Comparison of ENCODE assay signal across 22 cellular contexts in genomic region chr17:390025-390424, GRCh38. TPM values are rescaled to one million over a fixed set of nuclear protein-coding genes. Genes with fewer than 3 reads are reported as not detected.
A peak's percentile ranks its signal among the peaks of the same experiment; 100 is the strongest.
DNase-seq lines count a peak whose midpoint lies in the region; ATAC-seq, FAIRE-seq and TF ChIP-seq lines count a peak whose summit lies in the region.
"Had no signal": no experiment of that assay in that cellular context is flagged by ENCODE, and none has a peak within 500 bp of the region (broad histone marks: within the 10 kb centered on the region; RNA-seq: fewer than 3 reads in every experiment).

No MANE protein-coding gene starts in this region.

- H3K4me2 ChIP-seq in HepG2 (ENCODE audit: low read depth, low read length) = peak overlapping the region; percentile 69

- no peak for TF ChIP-seq RAD21 in HepG2 (CRISPR knock-in tag; IDR thresholded peaks at IDR 0.05)

- BruUV-seq in HepG2 (replicated peaks; lab: Mats Ljungman, UMichigan) = no TSS peak

- in situ Hi-C loops in HepG2 (cut with HindIII; ENCODE audit: extremely low pct_ligation_motif_present, low pct_unique_long_range_greater_than_20kb) = no loop called here

- H3K36me3 ChIP-seq in HepG2 (replicated peaks in 1 of 2; ENCODE audit: control insufficient read depth in 1 of 2, insufficient read depth in 2 of 2, low read length in 2 of 2) = no peaks in the 10 kb centered on the region
- no peaks in the 10 kb centered on the region for H3K36me3 ChIP-seq in right lobe of liver
- no peaks in the 10 kb centered on the region for H3K36me3 ChIP-seq in left lung
- H3K36me3 ChIP-seq: BLaER1 had no signal

- no peaks in the 10 kb centered on the region for H3K9me3 Mint-ChIP-seq in neural crest cell
- H3K9me3 Mint-ChIP-seq: CD8-positive, alpha-beta T cell had no signal

- H3K79me2 ChIP-seq in HepG2 (ENCODE audit: insufficient read depth, low read length) = no peaks in the 10 kb centered on the region

- H3K4me3 ChIP-seq in HepG2 (replicated peaks in 1 of 3; ENCODE audit: insufficient read depth in 1 of 3, low read depth in 2 of 3, low read length in 3 of 3) (peak overlapping the region; percentile 21 to 53 (median 23); a peak in 5 of 6 replicates), right lobe of liver (no peak overlapping the region), left lung (no peak overlapping the region)
- H3K4me3 ChIP-seq: BLaER1, GM23248 had no signal

- CTCF ChIA-PET in HepG2 (lab: Yijun Ruan, JAX; ENCODE audit: low intra/inter-chr PET ratio, low total read pairs) = no interaction called here

- no peak for ATAC-seq in HepG2
- no peak for ATAC-seq in right lobe of liver
- no peak for ATAC-seq in sciatic nerve
- no peak for ATAC-seq in left lung
- ATAC-seq: CD8-positive, alpha-beta T cell; HCT116 had no signal

- H3K27ac ChIP-seq in HepG2 (ENCODE audit: extremely low read length, insufficient read depth, low read length) (no peak overlapping the region), right lobe of liver (no peak overlapping the region), left lung (no peak overlapping the region)
- H3K27ac ChIP-seq: 22Rv1, BLaER1, C4-2B, GM23248 had no signal

- TF ChIP-seq CTCF in HepG2 (CRISPR knock-in tag; IDR thresholded peaks at IDR 0.05) (no peak), right lobe of liver (IDR thresholded peaks at IDR 0.05) (no peak), neural crest cell (conservative IDR thresholded peaks at IDR 0.05) (no peak), left lung (IDR thresholded peaks at IDR 0.05) (no peak)

- H3K27me3 Mint-ChIP-seq in neural crest cell (ENCODE audit: low read depth) = peaks cover 25% of the 10 kb centered on the region

- H4K20me1 ChIP-seq in HepG2 (ENCODE audit: insufficient read depth, low read length) = no peaks in the 10 kb centered on the region
- H4K20me1 ChIP-seq: BLaER1 had no signal

- H3K9ac ChIP-seq in HepG2 (ENCODE audit: insufficient read depth, low read depth, low read length) = peak overlapping the region; percentile 26; the same call in 1 of the 2 replicates
- H3K9ac ChIP-seq: BLaER1, GM23248 had no signal

- 4% methylated on average over 12 of the region's 12 CpGs for WGBS in HepG2 (ENCODE audit: low lambda C conversion rate)
- WGBS in right lobe of liver (ENCODE audit: insufficient coverage, low coverage, low lambda C conversion rate, missing lambda C conversion rate) = 79% methylated on average over 5 of the region's 12 CpGs

- H3K27me3 ChIP-seq in HepG2 (ENCODE audit: control insufficient read depth in 1 of 2, insufficient read depth in 2 of 2, low read length in 2 of 2) (peaks cover 0 to 1% of the 10 kb centered on the region in 2 experiments; a peak in 1 of 5 replicates), right lobe of liver (no peaks in the 10 kb centered on the region), left lung (peaks cover 0 to 12% of the 10 kb centered on the region in 2 donors)

- H3K4me1 Mint-ChIP-seq in neural crest cell = peaks cover 13% of the 10 kb centered on the region

- TF ChIP-seq POLR2A in HepG2 (IDR thresholded peaks at IDR 0.05; ENCODE audit: insufficient read depth in 1 of 2, low read depth in 2 of 2, low read length in 2 of 2) = no peak
- no peak for TF ChIP-seq POLR2A in right lobe of liver (IDR thresholded peaks at IDR 0.05)

- no peak for TF ChIP-seq EP300 in HepG2 (IDR thresholded peaks at IDR 0.05; ENCODE audit: low read depth in 2 of 2, low read length in 2 of 2)
- TF ChIP-seq EP300 in HepG2 (CRISPR knock-in tag; IDR thresholded peaks at IDR 0.05; ENCODE audit: borderline replicate concordance) = no peak

- peak; percentile 28 for FAIRE-seq in HepG2 (lab: Jason Lieb, UNC)
- FAIRE-seq: A204.1, G401.6, GM12892, GM19239 had no signal

- intact Hi-C loops in HepG2 (cut with micrococcal nuclease; ENCODE audit: unreplicated experiment) = no loop called here
- intact Hi-C loops in right lobe of liver (cut with DNase I) = no loop called here
- intact Hi-C loops in sciatic nerve (cut with DNase I) = no loop called here
- intact Hi-C loops in left lung (cut with DNase I) = no loop called here

- POLR2A ChIA-PET in HepG2 (lab: Yijun Ruan, JAX) = no interaction called here

- H3K9me3 ChIP-seq in HepG2 (ENCODE audit: low read length) (no peaks in the 10 kb centered on the region), right lobe of liver (no peaks in the 10 kb centered on the region), left lung (no peaks in the 10 kb centered on the region)
- H3K9me3 ChIP-seq: BLaER1, Caco-2 had no signal

- H3K36me3 Mint-ChIP-seq in neural crest cell (ENCODE audit: low read depth) = no peaks in the 10 kb centered on the region
- H3K36me3 Mint-ChIP-seq: CD4-positive, CD25-positive, alpha-beta regulatory T cell; CD8-positive, alpha-beta T cell had no signal

- no peak overlapping the region for H3K4me3 Mint-ChIP-seq in neural crest cell
- H3K4me3 Mint-ChIP-seq: B cell; CD8-positive, alpha-beta T cell; H9 had no signal

- H3K27ac Mint-ChIP-seq in neural crest cell (ENCODE audit: unreplicated experiment) = peak overlapping the region; percentile 46
- H3K27ac Mint-ChIP-seq: B cell; CD8-positive, alpha-beta T cell had no signal

- DNase-seq in HepG2 (ENCODE audit: low spot score) (no peak), right lobe of liver (no peak), neural crest cell (ENCODE audit: low read depth, low spot score) (no peak), sciatic nerve (ENCODE audit: low spot score) (peak; percentile 35), left lung (no peak), anterior cingulate cortex (lab: John Stamatoyannopoulos, UW) (no peak)
- DNase-seq: Caco-2; CD4-positive, CD25-positive, alpha-beta regulatory T cell; CD8-positive, alpha-beta T cell; DMS153; DND-41; GM23248; H9 had no signal

- H3K4me1 ChIP-seq in HepG2 (ENCODE audit: insufficient read depth, low read length) (peaks cover 70% of the 10 kb centered on the region), right lobe of liver (peaks cover 0 to 11% (median 5%) of the 10 kb centered on the region in 4 donors), left lung (peaks cover 8 to 29% of the 10 kb centered on the region in 2 donors)

- no peak overlapping the region for H2AFZ ChIP-seq in HepG2 (ENCODE audit: low read length)
- H2AFZ ChIP-seq: GM23248 had no signal

TF ChIP-seq in HepG2, 621 proteins besides CTCF, POLR2A, EP300 and RAD21 (continues in another document):
- no peak for TF ChIP-seq ZNF607 (CRISPR knock-in tag; IDR thresholded peaks at IDR 0.05; ENCODE audit: borderline replicate concordance)

RNA-seq across cellular contexts. Expression of gene RPH3AL, which starts 37.4 kb away (rescaled TPM):
- 6.7 and 7.8 TPM in 2 replicates for total RNA-seq in HepG2 (2016; rRNA removed; fragmentation: Illumina TruSeq; extraction: Trizol)
- total RNA-seq in HepG2 (2016; cell fraction: cytosol; rRNA removed; fragmentation: Illumina TruSeq; extraction: Trizol; ENCODE audit: low read depth) = 10.8 and 13.9 TPM in 2 replicates
- total RNA-seq in HepG2 (2016; cell fraction: insoluble cytoplasmic fraction; rRNA removed; fragmentation: Illumina TruSeq; extraction: Trizol) = 8.0 and 8.6 TPM in 2 replicates
- total RNA-seq in HepG2 (2016; cell fraction: membrane; rRNA removed; fragmentation: Illumina TruSeq; extraction: Trizol) = 12.1 and 13.4 TPM in 2 replicates
- total RNA-seq in HepG2 (2016; cell fraction: nucleus; rRNA removed; fragmentation: Illumina TruSeq; extraction: Trizol) = 6.4 and 8.4 TPM in 2 replicates
- 16.4 and 20.7 TPM in 2 replicates for polyA plus RNA-seq in HepG2 (2011; rRNA removed)
- polyA plus RNA-seq in HepG2 (2011; cell fraction: cytosol; rRNA removed) = 14.3 and 17.0 TPM in 2 replicates
- 21.3 and 26.7 TPM in 2 replicates for polyA plus RNA-seq in HepG2 (2011; cell fraction: nucleus; rRNA removed)
- 11.7 and 14.0 TPM in 2 replicates for polyA plus RNA-seq in HepG2 (2012)
- 4.1 and 4.3 TPM in 2 replicates for polyA plus RNA-seq in HepG2 (2016; cell fraction: cytosol; fragmentation: Illumina TruSeq; extraction: Trizol; ENCODE audit: low read depth)
- 6.7 and 7.3 TPM in 2 replicates for polyA plus RNA-seq in HepG2 (2016; cell fraction: insoluble cytoplasmic fraction; fragmentation: Illumina TruSeq; extraction: Trizol; ENCODE audit: low read depth)
- polyA plus RNA-seq in HepG2 (2016; cell fraction: membrane; fragmentation: Illumina TruSeq; extraction: Trizol; ENCODE audit: low read depth) = 9.3 and 12.3 TPM in 2 replicates
- polyA plus RNA-seq in HepG2 (2016; cell fraction: nucleus; fragmentation: Illumina TruSeq; extraction: Trizol; ENCODE audit: insufficient read depth, low read depth) = 8.0 and 9.6 TPM in 2 replicates
- 4.7 and 30.0 TPM in 2 replicates for polyA minus RNA-seq in HepG2 (2011; rRNA and poly(A)+ RNA removed; ENCODE audit: low replicate concordance)
- 12.5 TPM in 2 replicates for polyA minus RNA-seq in HepG2 (2011; cell fraction: cytosol; rRNA and poly(A)+ RNA removed)
- polyA minus RNA-seq in HepG2 (2011; cell fraction: nucleus; rRNA and poly(A)+ RNA removed) = 29.4 and 31.1 TPM in 2 replicates
- 10 to 100 TPM; 17.6 to 74.0 (median 25.7) TPM for total RNA-seq in right lobe of liver
- total RNA-seq in neural crest cell = 1.9 and 2.1 TPM in 2 replicates
- total RNA-seq in sciatic nerve = 19.0 TPM
- total RNA-seq in left lung = 10 to 100 TPM; 44.7 to 57.1 TPM

RNA-seq across cellular contexts. Expression of gene RFLNB, which starts 55.7 kb away (rescaled TPM):
- total RNA-seq in HepG2 (2016; rRNA removed; fragmentation: Illumina TruSeq; extraction: Trizol) (21.3 and 22.8 TPM in 2 replicates), right lobe of liver (1 to 10 TPM; 1.4 to 7.3 (median 4.1) TPM), neural crest cell (11.5 and 12.5 TPM in 2 replicates), sciatic nerve (14.3 TPM), left lung (10 to 100 TPM; 11.5 to 21.0 TPM)
- 27.1 and 28.5 TPM in 2 replicates for total RNA-seq in HepG2 (2016; cell fraction: cytosol; rRNA removed; fragmentation: Illumina TruSeq; extraction: Trizol; ENCODE audit: low read depth)
- total RNA-seq in HepG2 (2016; cell fraction: insoluble cytoplasmic fraction; rRNA removed; fragmentation: Illumina TruSeq; extraction: Trizol) = 19.3 and 21.8 TPM in 2 replicates
- 58.7 and 64.2 TPM in 2 replicates for total RNA-seq in HepG2 (2016; cell fraction: membrane; rRNA removed; fragmentation: Illumina TruSeq; extraction: Trizol)
- total RNA-seq in HepG2 (2016; cell fraction: nucleus; rRNA removed; fragmentation: Illumina TruSeq; extraction: Trizol) = 8.7 and 10.1 TPM in 2 replicates
- 3.1 and 3.2 TPM in 2 replicates for polyA plus RNA-seq in HepG2 (2011; rRNA removed)
- 3.4 and 4.0 TPM in 2 replicates for polyA plus RNA-seq in HepG2 (2011; cell fraction: cytosol; rRNA removed)
- polyA plus RNA-seq in HepG2 (2011; cell fraction: nucleus; rRNA removed) = 2.1 and 2.5 TPM in 2 replicates
- 7.5 and 10.7 TPM in 2 replicates for polyA plus RNA-seq in HepG2 (2012)
- 44.9 and 45.8 TPM in 2 replicates for polyA plus RNA-seq in HepG2 (2016; cell fraction: cytosol; fragmentation: Illumina TruSeq; extraction: Trizol; ENCODE audit: low read depth)
- polyA plus RNA-seq in HepG2 (2016; cell fraction: insoluble cytoplasmic fraction; fragmentation: Illumina TruSeq; extraction: Trizol; ENCODE audit: low read depth) = 23.3 and 26.8 TPM in 2 replicates
- polyA plus RNA-seq in HepG2 (2016; cell fraction: membrane; fragmentation: Illumina TruSeq; extraction: Trizol; ENCODE audit: low read depth) = 59.7 and 67.0 TPM in 2 replicates
- polyA plus RNA-seq in HepG2 (2016; cell fraction: nucleus; fragmentation: Illumina TruSeq; extraction: Trizol; ENCODE audit: insufficient read depth, low read depth) = 18.9 and 19.1 TPM in 2 replicates
- 5.3 TPM in 1 of 2 replicates, not detected in the other for polyA minus RNA-seq in HepG2 (2011; rRNA and poly(A)+ RNA removed; ENCODE audit: low replicate concordance)
- polyA minus RNA-seq in HepG2 (2011; cell fraction: cytosol; rRNA and poly(A)+ RNA removed) = 3.7 and 4.5 TPM in 2 replicates
- polyA minus RNA-seq in HepG2 (2011; cell fraction: nucleus; rRNA and poly(A)+ RNA removed) = 0.90 and 1.4 TPM in 2 replicates

Comparison
In these comparisons a context has a peak if more than half of its experiments do, and no peak if none do; other contexts are left out.
1. H3K4me3 ChIP-seq: peak in HepG2 (3 of 3); none in right lobe of liver (0 of 3) and left lung (0 of 2).